Comparison of ENCODE assay signal across 17 cellular contexts in genomic region chr12:52615208-52615868, GRCh38. TPM values are rescaled to one million over a fixed set of nuclear protein-coding genes. Genes with fewer than 3 reads are reported as not detected.
DNase-seq lines count a peak whose midpoint lies in the region; ATAC-seq and TF ChIP-seq lines count a peak whose summit lies in the region.
"Had no signal": no experiment of that assay in that cellular context is flagged by ENCODE, and none has a peak within 500 bp of the region (broad histone marks: within the 10 kb centered on the region; RNA-seq: fewer than 3 reads in every experiment).

No MANE protein-coding gene starts in this region.

- peaks cover 0 to 4% (median 0%) of the 10 kb centered on the region in 3 donors for H3K27me3 ChIP-seq in psoas muscle (ENCODE audit: insufficient read depth in 3 of 3, low read length in 2 of 3)
- H3K27me3 ChIP-seq in tibial artery, result peaks cover 0 to 37% of the 10 kb centered on the region in 2 donors
- H3K27me3 ChIP-seq: upper lobe of left lung had no signal

- POLR2A ChIA-PET in activated CD4-positive, alpha-beta T cell treated with anti-CD3 and anti-CD28 coated beads for 36 hours (lab: Charles Lee), result no interaction called here

- 49 to 55% (median 50%) methylated on average over 6 of the region's 6 CpGs for WGBS in psoas muscle, 3 donors

- H3K27ac Mint-ChIP-seq in activated CD4-positive, alpha-beta T cell treated with anti-CD3 and anti-CD28 coated beads for 36 hours, result peak overlapping the region; percentile 90
- H3K27ac Mint-ChIP-seq: dendritic cell treated with granulocyte-macrophage colony-stimulating factor and Interleukin-4, amounts not matched to agents 40 ng/mL and 50 ng/mL, for 4 days had no signal

- H3K4me3 ChIP-seq in psoas muscle, result no peak overlapping the region
- H3K4me3 ChIP-seq in tibial artery, result no peak overlapping the region
- H3K4me3 ChIP-seq: upper lobe of left lung had no signal

- H3K27ac ChIP-seq in psoas muscle, result no peak overlapping the region
- no peak overlapping the region for H3K27ac ChIP-seq in tibial artery
- H3K27ac ChIP-seq: HL-60, upper lobe of left lung had no signal

- no peaks in the 10 kb centered on the region for H3K9me3 Mint-ChIP-seq in activated CD4-positive, alpha-beta T cell treated with anti-CD3 and anti-CD28 coated beads for 36 hours (ENCODE audit: low read depth)
- H3K9me3 Mint-ChIP-seq: dendritic cell treated with granulocyte-macrophage colony-stimulating factor and Interleukin-4, amounts not matched to agents 40 ng/mL and 50 ng/mL, for 4 days had no signal

- H3K9me3 ChIP-seq in psoas muscle (no peaks in the 10 kb centered on the region), tibial artery (no peaks in the 10 kb centered on the region)
- H3K9me3 ChIP-seq: upper lobe of left lung had no signal

- intact Hi-C loops in activated CD4-positive, alpha-beta T cell treated with anti-CD3 and anti-CD28 coated beads for 36 hours (cut with DNase I, micrococcal nuclease), result no loop called here
- intact Hi-C loops in psoas muscle (cut with DNase I) (no loop called here), tibial artery (cut with DNase I; ENCODE audit: low total_unique reads) (loop anchor here (10.0 kb wide), 1 partner anchor 229 kb away; the partner anchor contains the start of gene KRT78)

- DNase-seq in activated CD4-positive, alpha-beta T cell treated with anti-CD3 and anti-CD28 coated beads for 36 hours, result peak; percentile 60
- DNase-seq in activated CD4-positive, alpha-beta T cell treated with anti-CD3 and anti-CD28 coated beads, Interleukin-2, amount 50 U/mL, for 1 hour, result no peak
- DNase-seq in M059J (ENCODE audit: low read depth) (peak; percentile 7), psoas muscle (no peak), tibial artery (no peak)
- peak; percentile 26 for DNase-seq in activated naive CD4-positive, alpha-beta T cell treated with anti-CD3 and anti-CD28 coated beads, Interleukin-2, amount 50 U/mL, for 16 hours
- peak; percentile 49 for DNase-seq in stimulated activated CD4-positive, alpha-beta T cell treated with anti-CD3 and anti-CD28 coated beads, Interleukin-4, amount 100 ng/mL, for 24 hours
- DNase-seq: activated gamma-delta T cell treated with Interleukin-2 at 50 U/mL for 16 hours, kidney, upper lobe of left lung had no signal

- no peaks in the 10 kb centered on the region for H3K36me3 Mint-ChIP-seq in activated CD4-positive, alpha-beta T cell treated with anti-CD3 and anti-CD28 coated beads for 36 hours (ENCODE audit: low read depth)

- H3K27me3 Mint-ChIP-seq in activated CD4-positive, alpha-beta T cell treated with anti-CD3 and anti-CD28 coated beads for 36 hours, result no peaks in the 10 kb centered on the region

- ATAC-seq in activated CD4-positive, alpha-beta T cell treated with anti-CD3 and anti-CD28 coated beads for 36 hours, result peak; percentile 76
- no peak for ATAC-seq in HG03439 (IDR thresholded peaks at IDR 0.05; ENCODE audit: unreplicated experiment)
- ATAC-seq in psoas muscle, result no peak
- ATAC-seq: Panc1, sciatic nerve had no signal

- H3K36me3 ChIP-seq in psoas muscle (ENCODE audit: insufficient read depth in 1 of 2, low read depth in 1 of 2) (no peaks in the 10 kb centered on the region), tibial artery (no peaks in the 10 kb centered on the region)
- H3K36me3 ChIP-seq: upper lobe of left lung had no signal

- peaks cover 84% of the 10 kb centered on the region for H3K4me1 Mint-ChIP-seq in activated CD4-positive, alpha-beta T cell treated with anti-CD3 and anti-CD28 coated beads for 36 hours

- H3K4me1 ChIP-seq in psoas muscle (no peaks in the 10 kb centered on the region), tibial artery (no peaks in the 10 kb centered on the region)
- H3K4me1 ChIP-seq: upper lobe of left lung had no signal

- TF ChIP-seq CTCF in psoas muscle (IDR thresholded peaks at IDR 0.05), result no peak
- TF ChIP-seq CTCF in tibial artery (IDR thresholded peaks at IDR 0.05), result no peak

- CTCF ChIA-PET in activated CD4-positive, alpha-beta T cell treated with anti-CD3 and anti-CD28 coated beads for 36 hours (lab: Charles Lee), result interaction anchor here (0.6 kb wide), 1 partner anchor 251 kb away, joined by 3 read pairs; no protein-coding TSS in a partner anchor

- no peak overlapping the region for H3K4me3 Mint-ChIP-seq in activated CD4-positive, alpha-beta T cell treated with anti-CD3 and anti-CD28 coated beads for 36 hours
- H3K4me3 Mint-ChIP-seq: dendritic cell treated with granulocyte-macrophage colony-stimulating factor and Interleukin-4, amounts not matched to agents 40 ng/mL and 50 ng/mL, for 4 days had no signal

RNA-seq across cellular contexts. Expression of gene KRT73, which starts 3.0 kb away (rescaled TPM):
- total RNA-seq in activated CD4-positive, alpha-beta T cell treated with anti-CD3 and anti-CD28 coated beads for 36 hours, result 1 to 10 TPM; 1.7 to 1.9 TPM
- not detected in 2 replicates for total RNA-seq in M059J (2014; rRNA removed; shearing (Covaris generic))
- not detected for total RNA-seq in psoas muscle
- polyA plus RNA-seq in psoas muscle, result not detected
- total RNA-seq: fibroblast of villous mesenchyme, kidney, myocyte, sciatic nerve had no signal

RNA-seq across cellular contexts. Expression of gene KRT72, which starts 14.1 kb away (rescaled TPM):
- 1 to 10 TPM; 3.2 TPM for total RNA-seq in activated CD4-positive, alpha-beta T cell treated with anti-CD3 and anti-CD28 coated beads for 36 hours
- total RNA-seq in M059J (2014; rRNA removed; shearing (Covaris generic)), result not detected in 2 replicates
- not detected for total RNA-seq in psoas muscle
- polyA plus RNA-seq in psoas muscle, result not detected
- total RNA-seq: fibroblast of villous mesenchyme, kidney, myocyte had no signal

RNA-seq across cellular contexts. Expression of gene KRT2, which starts 36.7 kb away (rescaled TPM):
- not detected for total RNA-seq in activated CD4-positive, alpha-beta T cell treated with anti-CD3 and anti-CD28 coated beads for 36 hours
- not detected in 2 replicates for total RNA-seq in M059J (2014; rRNA removed; shearing (Covaris generic))
- not detected for total RNA-seq in psoas muscle
- polyA plus RNA-seq in psoas muscle, result not detected
- total RNA-seq: fibroblast of villous mesenchyme, kidney, myocyte, sciatic nerve, upper lobe of left lung had no signal

RNA-seq across cellular contexts. Expression of gene KRT74, which starts 41.7 kb away (rescaled TPM):
- not detected for total RNA-seq in activated CD4-positive, alpha-beta T cell treated with anti-CD3 and anti-CD28 coated beads for 36 hours
- not detected in 2 replicates for total RNA-seq in M059J (2014; rRNA removed; shearing (Covaris generic))
- total RNA-seq in psoas muscle, result not detected
- not detected for polyA plus RNA-seq in psoas muscle
- total RNA-seq: fibroblast of villous mesenchyme, kidney, myocyte, sciatic nerve, upper lobe of left lung had no signal

Comparison
In these comparisons a context has a peak if more than half of its experiments do, and no peak if none do; other contexts are left out.
1. DNase-seq: peak in activated CD4-positive, alpha-beta T cell treated with anti-CD3 and anti-CD28 coated beads for 36 hours (single experiment), M059J (single experiment), activated naive CD4-positive, alpha-beta T cell treated with anti-CD3 and anti-CD28 coated beads, Interleukin-2, amount 50 U/mL, for 16 hours (single experiment) and stimulated activated CD4-positive, alpha-beta T cell treated with anti-CD3 and anti-CD28 coated beads, Interleukin-4, amount 100 ng/mL, for 24 hours (single experiment); none in activated CD4-positive, alpha-beta T cell treated with anti-CD3 and anti-CD28 coated beads, Interleukin-2, amount 50 U/mL, for 1 hour (single experiment), psoas muscle (0 of 2) and tibial artery (0 of 2).